Comparison of ENCODE assay signal across 11 cellular contexts in genomic region chr2:28648671-28649395, GRCh38.
A peak's percentile ranks its signal among the peaks of the same experiment; 100 is the strongest.
DNase-seq lines count a peak whose midpoint lies in the region; ATAC-seq and TF ChIP-seq lines count a peak whose summit lies in the region.
"Had no signal": no experiment of that assay in that cellular context is flagged by ENCODE, and none has a peak within 500 bp of the region (broad histone marks: within the 10 kb centered on the region; RNA-seq: fewer than 3 reads in every experiment).

No MANE protein-coding gene starts in this region.

- peaks cover 53% of the 10 kb centered on the region for H3K4me1 ChIP-seq in RWPE2 (ENCODE audit: insufficient read depth, poor library complexity, severe bottlenecking)
- H3K4me1 ChIP-seq in esophagus squamous epithelium, result peaks cover 14 to 63% (median 36%) of the 10 kb centered on the region in 3 donors
- peaks cover 9% of the 10 kb centered on the region for H3K4me1 ChIP-seq in Karpas-422 (ENCODE audit: low read length)

- H3K4me3 ChIP-seq in RWPE2 (ENCODE audit: severe bottlenecking), result no peak overlapping the region
- no peak overlapping the region for H3K4me3 ChIP-seq in esophagus squamous epithelium
- no peak overlapping the region for H3K4me3 ChIP-seq in Karpas-422 (ENCODE audit: low read length)

- H3K9me3 ChIP-seq in RWPE2 (ENCODE audit: severe bottlenecking) (no peaks in the 10 kb centered on the region), esophagus squamous epithelium (no peaks in the 10 kb centered on the region), Karpas-422 (ENCODE audit: low read length) (no peaks in the 10 kb centered on the region)

- TF ChIP-seq POLR2A in esophagus squamous epithelium (IDR thresholded peaks at IDR 0.05), result no peak

- peak; percentile 14 for ATAC-seq in GM19023 (IDR thresholded peaks at IDR 0.05; ENCODE audit: unreplicated experiment)
- no peak for ATAC-seq in RWPE2 (ENCODE audit: low read depth)
- no peak for ATAC-seq in stimulated activated memory B cell treated with anti-CD40 and anti-IgM and Interleukin-4, amounts not matched to agents 10 μg/mL and 1 μg/mL and 100 μg/mL, for 72 hours
- ATAC-seq in GM19467 (IDR thresholded peaks at IDR 0.05; ENCODE audit: unreplicated experiment), result no peak

- H3K27me3 Mint-ChIP-seq in stimulated activated memory B cell treated with anti-CD40 and anti-IgM and Interleukin-4, amounts not matched to agents 10 μg/mL and 1 μg/mL and 100 μg/mL, for 72 hours, result no peaks in the 10 kb centered on the region
- H3K27me3 Mint-ChIP-seq: CD4-positive, alpha-beta T cell had no signal

- H3K27ac ChIP-seq in RWPE2 (ENCODE audit: poor library complexity, severe bottlenecking), result peak overlapping the region; percentile 95
- peak overlapping the region; percentile 66 to 85 (median 76) for H3K27ac ChIP-seq in esophagus squamous epithelium
- H3K27ac ChIP-seq in Karpas-422 (ENCODE audit: low read length), result no peak overlapping the region

- H3K79me2 ChIP-seq in Karpas-422 (ENCODE audit: low read length), result no peaks in the 10 kb centered on the region

- H3K4me3 Mint-ChIP-seq in stimulated activated memory B cell treated with anti-CD40 and anti-IgM and Interleukin-4, amounts not matched to agents 10 μg/mL and 1 μg/mL and 100 μg/mL, for 72 hours, result no peak overlapping the region
- H3K4me3 Mint-ChIP-seq: CD4-positive, alpha-beta T cell had no signal

- peaks cover 30% of the 10 kb centered on the region for H3K4me1 Mint-ChIP-seq in stimulated activated memory B cell treated with anti-CD40 and anti-IgM and Interleukin-4, amounts not matched to agents 10 μg/mL and 1 μg/mL and 100 μg/mL, for 72 hours

- no peaks in the 10 kb centered on the region for H3K36me3 Mint-ChIP-seq in stimulated activated memory B cell treated with anti-CD40 and anti-IgM and Interleukin-4, amounts not matched to agents 10 μg/mL and 1 μg/mL and 100 μg/mL, for 72 hours

- TF ChIP-seq CTCF in RWPE2 (IDR thresholded peaks at IDR 0.05; ENCODE audit: poor library complexity, severe bottlenecking) (no peak), esophagus squamous epithelium (IDR thresholded peaks at IDR 0.05) (no peak)

- WGBS in esophagus squamous epithelium, 2 donors, result 48 to 57% methylated on average over 3 of the region's 4 CpGs

- no peak overlapping the region for H3K4me2 ChIP-seq in Karpas-422 (ENCODE audit: low read depth, low read length, poor library complexity, severe bottlenecking)

- no peak overlapping the region for H3K9ac ChIP-seq in Karpas-422 (ENCODE audit: low read length)

- no peak overlapping the region for H2AFZ ChIP-seq in Karpas-422 (ENCODE audit: low read length)

- DNase-seq in RWPE2 (ENCODE audit: low spot score) (no peak), esophagus squamous epithelium (lab: John Stamatoyannopoulos, UW) (no peak), Karpas-422 (no peak), NK-92 (lab: John Stamatoyannopoulos, UW; ENCODE audit: unreplicated experiment) (no peak)
- DNase-seq: activated naive CD4-positive, alpha-beta T cell; CD4-positive, alpha-beta T cell; NCI-H2029 treated with DMSO at 0.1 percent for 48 hours; stimulated activated naive CD4-positive, alpha-beta T cell had no signal

- intact Hi-C loops in esophagus squamous epithelium (cut with DNase I), result no loop called here

- H3K27me3 ChIP-seq in RWPE2 (ENCODE audit: insufficient read depth, poor library complexity, severe bottlenecking) (no peaks in the 10 kb centered on the region), esophagus squamous epithelium (no peaks in the 10 kb centered on the region), Karpas-422 (ENCODE audit: low read length) (no peaks in the 10 kb centered on the region)

- H3K36me3 ChIP-seq in RWPE2 (ENCODE audit: low read depth) (no peaks in the 10 kb centered on the region), esophagus squamous epithelium (no peaks in the 10 kb centered on the region), Karpas-422 (ENCODE audit: insufficient read depth, low read length) (no peaks in the 10 kb centered on the region)

- no peaks in the 10 kb centered on the region for H4K20me1 ChIP-seq in Karpas-422 (ENCODE audit: insufficient read depth, low read depth, low read length)

- no peaks in the 10 kb centered on the region for H3K9me3 Mint-ChIP-seq in stimulated activated memory B cell treated with anti-CD40 and anti-IgM and Interleukin-4, amounts not matched to agents 10 μg/mL and 1 μg/mL and 100 μg/mL, for 72 hours
- H3K9me3 Mint-ChIP-seq: CD4-positive, alpha-beta T cell had no signal

- no peaks in the 10 kb centered on the region for H3K9me2 ChIP-seq in Karpas-422 (replicated peaks; ENCODE audit: insufficient read depth, low read length)

- H3K27ac Mint-ChIP-seq in stimulated activated memory B cell treated with anti-CD40 and anti-IgM and Interleukin-4, amounts not matched to agents 10 μg/mL and 1 μg/mL and 100 μg/mL, for 72 hours, result peak overlapping the region; percentile 74
- H3K27ac Mint-ChIP-seq: CD4-positive, alpha-beta T cell had no signal
